In genomic region chr13:95356916-95357315, GRCh38 we compare ENCODE assay signal across 23 cellular contexts.
"Had no signal": no experiment of that assay in that cellular context is flagged by ENCODE, and none has a peak within 500 bp of the region (broad histone marks: within the 10 kb centered on the region; RNA-seq: fewer than 3 reads in every experiment).

No MANE protein-coding gene starts in this region.

- ATAC-seq: activated CD8-positive, alpha-beta T cell treated with anti-CD3 and anti-CD28 coated beads, Interleukin-2, amount 10 ng/mL, durations not matched to agents 7 days and 5 days; activated naive CD4-positive, alpha-beta T cell treated with anti-CD3 and anti-CD28 coated beads, Interleukin-2, amount 50 U/mL, for 72 hours; activated naive CD8-positive, alpha-beta T cell treated with anti-CD3 and anti-CD28 coated beads, Interleukin-2, amount 50 U/mL, for 24 hours; T-helper 17 cell; WTC11 had no signal

- H3K36me3 Mint-ChIP-seq: activated naive CD4-positive, alpha-beta T cell treated with anti-CD3 and anti-CD28 coated beads, Interleukin-2, amount 50 U/mL, for 72 hours; brain; WTC11 had no signal

- H3K36me3 ChIP-seq: Peyer's patch had no signal

- H3K4me3 Mint-ChIP-seq: activated CD8-positive, alpha-beta T cell treated with anti-CD3 and anti-CD28 coated beads, Interleukin-2, amount 10 ng/mL, durations not matched to agents 7 days and 5 days; activated naive CD8-positive, alpha-beta T cell treated with anti-CD3 and anti-CD28 coated beads, Interleukin-2, amount 50 U/mL, for 24 hours; brain; T-helper 17 cell; WTC11 had no signal

- H3K27ac Mint-ChIP-seq: activated CD8-positive, alpha-beta T cell treated with anti-CD3 and anti-CD28 coated beads, Interleukin-2, amount 10 ng/mL, durations not matched to agents 7 days and 5 days; activated naive CD4-positive, alpha-beta T cell treated with anti-CD3 and anti-CD28 coated beads, Interleukin-2, amount 50 U/mL, for 72 hours; activated naive CD8-positive, alpha-beta T cell treated with anti-CD3 and anti-CD28 coated beads, Interleukin-2, amount 50 U/mL, for 24 hours; T-helper 17 cell; WTC11 had no signal

- H3K4me3 ChIP-seq: Peyer's patch had no signal

- H3K27me3 Mint-ChIP-seq: brain had no signal

- H3K4me1 ChIP-seq: Peyer's patch had no signal

- DNase-seq: activated CD4-positive, alpha-beta T cell treated with anti-CD3 and anti-CD28 coated beads for 48 hours; activated CD4-positive, alpha-beta T cell treated with anti-CD3 and anti-CD28 coated beads, Interleukin-2, amount 50 U/mL, for 4 hours; activated CD4-positive, CD25-positive, alpha-beta regulatory T cell treated with anti-CD3 and anti-CD28 coated beads, Interleukin-2, amount 50 U/mL, for 72 hours; activated CD8-positive, alpha-beta memory T cell treated with anti-CD3 and anti-CD28 coated beads, Interleukin-2, amount 50 U/mL, for 48 hours; activated CD8-positive, alpha-beta T cell treated with anti-CD3 and anti-CD28 coated beads, Interleukin-2, amount 10 ng/mL, durations not matched to agents 7 days and 5 days; activated effector memory CD4-positive, alpha-beta T cell treated with Interleukin-2 at 50 U/mL for 16 hours; activated naive CD4-positive, alpha-beta T cell; activated naive CD8-positive, alpha-beta T cell treated with anti-CD3 and anti-CD28 coated beads, Interleukin-2, amount 50 U/mL, for 24 hours; activated T-cell treated with anti-CD3 and anti-CD28 coated beads, Interleukin-2, amount 50 U/mL, for 1 hour; amniotic stem cell; Karpas-422; NCI-H146; NCI-H187 treated with DMSO at 0.1 percent for 48 hours; NCI-H2081 treated with DMSO at 0.1 percent for 48 hours; NCI-H446; NCI-H524; Peyer's patch; SHP77; T-helper 17 cell; T-helper 9 cell had no signal

- H3K9me3 Mint-ChIP-seq: activated naive CD4-positive, alpha-beta T cell treated with anti-CD3 and anti-CD28 coated beads, Interleukin-2, amount 50 U/mL, for 72 hours; activated naive CD8-positive, alpha-beta T cell treated with anti-CD3 and anti-CD28 coated beads, Interleukin-2, amount 50 U/mL, for 24 hours had no signal

- H3K27me3 ChIP-seq: Peyer's patch had no signal

- H3K27ac ChIP-seq: Peyer's patch had no signal

- H3K4me1 Mint-ChIP-seq: activated naive CD8-positive, alpha-beta T cell treated with anti-CD3 and anti-CD28 coated beads, Interleukin-2, amount 50 U/mL, for 24 hours; T-helper 17 cell had no signal

- H3K9me3 ChIP-seq: Peyer's patch had no signal
